In the genomic region with DNA sequence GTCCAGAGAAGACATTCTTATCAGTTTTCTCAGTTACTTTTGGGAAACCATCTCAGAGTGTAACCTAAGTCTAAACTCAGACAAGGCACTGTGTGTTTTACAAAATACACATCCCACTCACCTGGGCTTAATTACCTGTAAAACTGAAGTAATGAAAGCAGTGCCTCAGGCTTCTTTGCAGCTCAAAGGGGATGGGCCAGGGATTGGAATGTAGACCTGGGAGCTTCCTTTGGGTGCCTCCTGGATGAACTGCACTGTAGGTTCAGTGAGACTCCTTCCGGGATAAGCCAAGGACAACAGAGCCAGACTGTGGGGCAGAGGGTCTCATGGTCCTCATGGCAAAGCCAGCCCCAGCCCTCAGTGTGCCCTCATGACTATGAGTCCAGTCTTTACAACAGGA, we compare ENCODE assay signal across 29 cellular contexts.
DNase-seq lines count a peak whose midpoint lies in the region; ATAC-seq, FAIRE-seq and TF ChIP-seq lines count a peak whose summit lies in the region.
"Had no signal": no experiment of that assay in that cellular context is flagged by ENCODE, and none has a peak within 500 bp of the region (broad histone marks: within the 10 kb centered on the region; RNA-seq: fewer than 3 reads in every experiment).

No MANE protein-coding gene starts in this region.

- no peak overlapping the region for H3K18ac ChIP-seq in mesendoderm (ENCODE audit: low read length)

- H3K36me3 ChIP-seq in breast epithelium (no peaks in the 10 kb centered on the region), mesendoderm (ENCODE audit: control insufficient read depth, insufficient read depth, low read length) (no peaks in the 10 kb centered on the region), lower lobe of right lung (no peaks in the 10 kb centered on the region)

- H3K4me3 ChIP-seq in breast epithelium (no peak overlapping the region), epithelial cell of esophagus (ENCODE audit: low read length) (no peak overlapping the region), mesendoderm (ENCODE audit: low read length) (no peak overlapping the region), lower lobe of right lung (no peak overlapping the region)
- H3K4me3 ChIP-seq: GM23248, K562, SK-N-MC had no signal

- TF ChIP-seq POLR2A in breast epithelium (IDR thresholded peaks at IDR 0.05) = no peak
- no peak for TF ChIP-seq POLR2A in GM12892 (IDR thresholded peaks at IDR 0.05; ENCODE audit: low read depth, low read length)

- no peaks in the 10 kb centered on the region for H3K27me3 ChIP-seq in breast epithelium
- H3K27me3 ChIP-seq in mesendoderm (ENCODE audit: insufficient read depth, low read length, poor library complexity) = no peaks in the 10 kb centered on the region
- H3K27me3 ChIP-seq in lower lobe of right lung (ENCODE audit: low read depth) = no peaks in the 10 kb centered on the region

- H3K4me2 ChIP-seq in mesendoderm (ENCODE audit: low read length) = no peak overlapping the region

- H3K23ac ChIP-seq in mesendoderm (ENCODE audit: low read length) = no peak overlapping the region

- no peak overlapping the region for H2AK5ac ChIP-seq in mesendoderm (ENCODE audit: low read length)

- H3K27ac ChIP-seq in breast epithelium = no peak overlapping the region
- H3K27ac ChIP-seq in mesendoderm (ENCODE audit: low read depth, low read length) = no peak overlapping the region
- no peak overlapping the region for H3K27ac ChIP-seq in lower lobe of right lung
- H3K27ac ChIP-seq: GM23248, SK-N-MC had no signal

- H4K5ac ChIP-seq in mesendoderm (ENCODE audit: low read length) = no peak overlapping the region

- FAIRE-seq in GM12892 (lab: Jason Lieb, UNC) = no peak
- FAIRE-seq: GM18507, HTR-8/SVneo, K562 had no signal

- no peak overlapping the region for H2BK120ac ChIP-seq in mesendoderm (ENCODE audit: low read depth, low read length)

- no peaks in the 10 kb centered on the region for H3K9me3 ChIP-seq in breast epithelium
- H3K9me3 ChIP-seq in lower lobe of right lung = no peaks in the 10 kb centered on the region

- in situ Hi-C loops in T47D (cut with HindIII; ENCODE audit: low pct_unique_long_range_greater_than_20kb, low sequenced_read_pairs) = no loop called here

- H2BK15ac ChIP-seq in mesendoderm (replicated peaks; ENCODE audit: low read depth) = no peak overlapping the region

- H4K8ac ChIP-seq in mesendoderm (ENCODE audit: low read depth, low read length) = no peak overlapping the region

- no peak overlapping the region for H2BK5ac ChIP-seq in mesendoderm (ENCODE audit: low read length)

- H3K27ac Mint-ChIP-seq in stimulated activated naive CD8-positive, alpha-beta T cell treated with anti-CD3 and anti-CD28 coated beads, Interleukin-15, amount 100 ng/mL, for 72 hours = no peak overlapping the region
- H3K27ac Mint-ChIP-seq: CD4-positive, alpha-beta T cell had no signal

- peak; percentile 26 to 83 for DNase-seq in T47D (ENCODE audit: low read depth in 1 of 2, low spot score in 1 of 2)
- no peak for DNase-seq in breast epithelium (ENCODE audit: low spot score in 2 of 2)
- peak; percentile 35 for DNase-seq in epithelial cell of esophagus (ENCODE audit: low read depth)
- DNase-seq in mesendoderm = peak; percentile 51
- DNase-seq in stimulated activated naive CD8-positive, alpha-beta T cell treated with anti-CD3 and anti-CD28 coated beads, Interleukin-15, amount 100 ng/mL, for 72 hours = no peak
- DNase-seq in GM12892 (ENCODE audit: insufficient read length) = no peak
- DNase-seq in lower lobe of right lung = no peak
- DNase-seq in NK-92 treated with Interleukin-12 subunit alpha and Interleukin-12 subunit beta, amount 100 ng/mL, for 24 hours (lab: John Stamatoyannopoulos, UW) = no peak
- DNase-seq: 8988T; ACHN; CD4-positive, alpha-beta T cell; COR-L47; DMS79 treated with DMSO at 0.1 percent for 48 hours; GM23248; H7; Kasumi-1; MV-4-11; NCI-H1105; NCI-H1436 treated with DMSO at 0.1 percent for 48 hours; NCI-H187 treated with DMSO at 0.1 percent for 48 hours; NCI-H2107; NCI-H524; NCI-H82; RPMI8226; SHP77 had no signal

- no CpG with 5 or more reads among the region's 1 CpG for WGBS in mesendoderm (ENCODE audit: extremely low coverage, insufficient coverage, low lambda C conversion rate)

- H3K56ac ChIP-seq in mesendoderm (ENCODE audit: low read length) = no peak overlapping the region

- TF ChIP-seq CTCF in breast epithelium (IDR thresholded peaks at IDR 0.05) (no peak), epithelial cell of esophagus (IDR thresholded peaks at IDR 0.05; ENCODE audit: insufficient read depth, low read depth, low read length, missing control alignments) (no peak), lower lobe of right lung (IDR thresholded peaks at IDR 0.05) (no peak)

- intact Hi-C loops in breast epithelium (cut with DNase I; ENCODE audit: low total_unique reads) (no loop called here), lower lobe of right lung (cut with DNase I) (no loop called here)

- no peaks in the 10 kb centered on the region for H3K79me2 ChIP-seq in mesendoderm (ENCODE audit: control insufficient read depth, insufficient read depth, low read length)

- H3K4me1 Mint-ChIP-seq in stimulated activated naive CD8-positive, alpha-beta T cell treated with anti-CD3 and anti-CD28 coated beads, Interleukin-15, amount 100 ng/mL, for 72 hours = peaks cover 25% of the 10 kb centered on the region

- no peak overlapping the region for H3K4me3 Mint-ChIP-seq in stimulated activated naive CD8-positive, alpha-beta T cell treated with anti-CD3 and anti-CD28 coated beads, Interleukin-15, amount 100 ng/mL, for 72 hours
- H3K4me3 Mint-ChIP-seq: CD4-positive, alpha-beta T cell had no signal

- no peaks in the 10 kb centered on the region for H3K27me3 Mint-ChIP-seq in stimulated activated naive CD8-positive, alpha-beta T cell treated with anti-CD3 and anti-CD28 coated beads, Interleukin-15, amount 100 ng/mL, for 72 hours
- H3K27me3 Mint-ChIP-seq: CD4-positive, alpha-beta T cell had no signal

- no peaks in the 10 kb centered on the region for H3K9me3 Mint-ChIP-seq in stimulated activated naive CD8-positive, alpha-beta T cell treated with anti-CD3 and anti-CD28 coated beads, Interleukin-15, amount 100 ng/mL, for 72 hours
- H3K9me3 Mint-ChIP-seq: CD4-positive, alpha-beta T cell had no signal

- no peak overlapping the region for H3K4ac ChIP-seq in mesendoderm (ENCODE audit: low read depth, low read length)

- H3K79me1 ChIP-seq in mesendoderm (ENCODE audit: low read length) = no peaks in the 10 kb centered on the region

- no peaks in the 10 kb centered on the region for H3K4me1 ChIP-seq in breast epithelium
- no peaks in the 10 kb centered on the region for H3K4me1 ChIP-seq in mesendoderm (ENCODE audit: control insufficient read depth, low read depth, low read length)
- H3K4me1 ChIP-seq in lower lobe of right lung = no peaks in the 10 kb centered on the region

- no peak for ATAC-seq in stimulated activated naive CD8-positive, alpha-beta T cell treated with anti-CD3 and anti-CD28 coated beads, Interleukin-15, amount 100 ng/mL, for 72 hours
- ATAC-seq in lower lobe of right lung = no peak
- ATAC-seq: K562 had no signal

- H3K9ac ChIP-seq in mesendoderm (ENCODE audit: low read length) = no peak overlapping the region
- H3K9ac ChIP-seq: GM23248 had no signal

Comparison
In these comparisons a context has a peak if more than half of its experiments do, and no peak if none do; other contexts are left out.
1. DNase-seq: peak in T47D (2 of 2), epithelial cell of esophagus (single experiment) and mesendoderm (single experiment); none in breast epithelium (0 of 2), stimulated activated naive CD8-positive, alpha-beta T cell treated with anti-CD3 and anti-CD28 coated beads, Interleukin-15, amount 100 ng/mL, for 72 hours (0 of 2), GM12892 (single experiment), lower lobe of right lung (single experiment) and NK-92 treated with Interleukin-12 subunit alpha and Interleukin-12 subunit beta, amount 100 ng/mL, for 24 hours (single experiment).